8 cellular contexts compared by ENCODE assay signal in genomic region chr5:177553671-177554429, GRCh38.
A peak's percentile ranks its signal among the peaks of the same experiment; 100 is the strongest.
DNase-seq lines count a peak whose midpoint lies in the region; ATAC-seq lines count a peak whose summit lies in the region.

No MANE protein-coding gene starts in this region.

- H4K20me1 ChIP-seq in BLaER1 treated with 17β-estradiol and CSF1 and Interleukin-3, amounts not matched to agents 10 nM and 100 nM, result peaks cover 30 to 53% (median 49%) of the 10 kb centered on the region in 11 experiments; a peak in 21 of 22 replicates

- peak; percentile 61 for DNase-seq in activated CD4-positive, CD25-positive, alpha-beta regulatory T cell treated with anti-CD3 and anti-CD28 coated beads, Interleukin-2, amount 50 U/mL, for 72 hours
- DNase-seq in memory B cell (ENCODE audit: low spot score in 2 of 2) (peak in 1 of 2 donors; percentile 51), NCI-H226 (no peak)
- peak; percentile 21 to 30 for DNase-seq in stimulated activated CD8-positive, alpha-beta memory T cell treated with anti-CD3 and anti-CD28 coated beads, Interleukin-2, amount 100 ng/mL, for 48 hours (ENCODE audit: low read depth in 2 of 2)

- H3K4me3 ChIP-seq in BLaER1 treated with 17β-estradiol and CSF1 and Interleukin-3, amounts not matched to agents 10 nM and 100 nM, result peak overlapping the region; percentile 89 to 99 (median 92)
- peak overlapping the region; percentile 79 to 82 for H3K4me3 ChIP-seq in duodenal mucosa (ENCODE audit: low read depth in 1 of 2, low read length in 2 of 2)

- peaks cover 21 to 41% (median 36%) of the 10 kb centered on the region in 11 experiments; a peak in 21 of 22 replicates for H3K36me3 ChIP-seq in BLaER1 treated with 17β-estradiol and CSF1 and Interleukin-3, amounts not matched to agents 10 nM and 100 nM
- peaks cover 0 to 15% of the 10 kb centered on the region in 2 donors for H3K36me3 ChIP-seq in duodenal mucosa (ENCODE audit: control insufficient read depth in 1 of 2, insufficient read depth in 2 of 2, low read length in 2 of 2)

- H3K4me2 ChIP-seq in BLaER1 treated with 17β-estradiol and CSF1 and Interleukin-3, amounts not matched to agents 10 nM and 100 nM, result peak overlapping the region; percentile 85 to 98 (median 96)

- H3K9me3 Mint-ChIP-seq in memory B cell, result no peaks in the 10 kb centered on the region

- peak overlapping the region; percentile 89 to 97 (median 95) for H3K9ac ChIP-seq in BLaER1 treated with 17β-estradiol and CSF1 and Interleukin-3, amounts not matched to agents 10 nM and 100 nM
- H3K9ac ChIP-seq in duodenal mucosa (ENCODE audit: low read depth in 1 of 2, low read length in 2 of 2), result peak overlapping the region; percentile 62 to 72

- H3K4me3 Mint-ChIP-seq in memory B cell, result peak overlapping the region; percentile 31

- H3K4me1 ChIP-seq in BLaER1 treated with 17β-estradiol and CSF1 and Interleukin-3, amounts not matched to agents 10 nM and 100 nM, result peaks cover 35 to 54% (median 45%) of the 10 kb centered on the region in 10 experiments
- peaks cover 27 to 30% of the 10 kb centered on the region in 2 donors for H3K4me1 ChIP-seq in duodenal mucosa (ENCODE audit: control insufficient read depth in 1 of 2, insufficient read depth in 2 of 2, low read length in 2 of 2)

- H3K4me1 Mint-ChIP-seq in memory B cell, result peaks cover 22% of the 10 kb centered on the region

- ATAC-seq in GM19351 (IDR thresholded peaks at IDR 0.05; ENCODE audit: unreplicated experiment), result peak; percentile 46
- ATAC-seq in HG03432 (IDR thresholded peaks at IDR 0.05; ENCODE audit: unreplicated experiment), result peak; percentile 50
- no peak for ATAC-seq in memory B cell (ENCODE audit: low read depth)

- peak overlapping the region; percentile 61 to 93 (median 90); a peak in 21 of 22 replicates for H3K27ac ChIP-seq in BLaER1 treated with 17β-estradiol and CSF1 and Interleukin-3, amounts not matched to agents 10 nM and 100 nM
- peak overlapping the region; percentile 54 for H3K27ac ChIP-seq in duodenal mucosa (ENCODE audit: low read depth, low read length)

- no peaks in the 10 kb centered on the region for H3K27me3 ChIP-seq in BLaER1 treated with 17β-estradiol and CSF1 and Interleukin-3, amounts not matched to agents 10 nM and 100 nM
- H3K27me3 ChIP-seq in duodenal mucosa (ENCODE audit: control insufficient read depth in 1 of 2, insufficient read depth in 2 of 2, low read length in 2 of 2), result no peaks in the 10 kb centered on the region

- peak overlapping the region; percentile 80 for H3K27ac Mint-ChIP-seq in memory B cell

- H3K36me3 Mint-ChIP-seq in memory B cell, result peaks cover 3% of the 10 kb centered on the region

- no peaks in the 10 kb centered on the region for H3K27me3 Mint-ChIP-seq in memory B cell

- no peaks in the 10 kb centered on the region for H3K9me3 ChIP-seq in BLaER1 treated with 17β-estradiol and CSF1 and Interleukin-3, amounts not matched to agents 10 nM and 100 nM (replicated peaks in 1 of 11)
- H3K9me3 ChIP-seq in duodenal mucosa (ENCODE audit: control insufficient read depth in 1 of 2, low read length in 2 of 2), result no peaks in the 10 kb centered on the region
